ENCODE assay signal across 24 cellular contexts in genomic region chr3:178381971-178382370, GRCh38.
DNase-seq lines count a peak whose midpoint lies in the region; ATAC-seq and TF ChIP-seq lines count a peak whose summit lies in the region.
"Had no signal": no experiment of that assay in that cellular context is flagged by ENCODE, and none has a peak within 500 bp of the region (broad histone marks: within the 10 kb centered on the region; RNA-seq: fewer than 3 reads in every experiment).

No MANE protein-coding gene starts in this region.

- POLR2A ChIA-PET in CD4-positive, alpha-beta T cell (lab: Charles Lee): no interaction called here

- no peak overlapping the region for H3K27ac Mint-ChIP-seq in CD4-positive, alpha-beta T cell
- H3K27ac Mint-ChIP-seq: activated naive CD4-positive, alpha-beta T cell treated with anti-CD3 and anti-CD28 coated beads, Interleukin-2, amount 50 U/mL, for 24 hours; activated T-cell treated with anti-CD3 and anti-CD28 coated beads, Interleukin-2, amount 50 U/mL, for 72 hours; nephron progenitor cell; stimulated activated effector memory CD8-positive, alpha-beta T cell treated with anti-CD3 and anti-CD28 coated beads, Interleukin-12 subunit alpha, Interleukin-12 subunit beta, amount 100 ng/mL, for 72 hours; T-helper 17 cell had no signal

- H3K79me2 ChIP-seq in GM23248 (ENCODE audit: insufficient read depth) (no peaks in the 10 kb centered on the region), smooth muscle cell (ENCODE audit: low read depth) (no peaks in the 10 kb centered on the region)

- TF ChIP-seq CTCF in fibroblast of pulmonary artery (IDR thresholded peaks at IDR 0.05; ENCODE audit: low read length, missing control alignments): no peak
- no peak for TF ChIP-seq CTCF in smooth muscle cell (IDR thresholded peaks at IDR 0.05; ENCODE audit: borderline replicate concordance, insufficient read depth, poor library complexity, severe bottlenecking)
- no peak for TF ChIP-seq CTCF in stomach (IDR thresholded peaks at IDR 0.05)
- no peak for TF ChIP-seq CTCF in CD4-positive, alpha-beta T cell (IDR thresholded peaks at IDR 0.05)

- H3K9me3 ChIP-seq in GM23248 (ENCODE audit: low read depth): no peaks in the 10 kb centered on the region
- H3K9me3 ChIP-seq in smooth muscle cell (replicated peaks; ENCODE audit: low read depth): no peaks in the 10 kb centered on the region
- H3K9me3 ChIP-seq in stomach: no peaks in the 10 kb centered on the region
- H3K9me3 ChIP-seq in CD4-positive, alpha-beta T cell (ENCODE audit: control insufficient read depth, low read length): no peaks in the 10 kb centered on the region
- H3K9me3 ChIP-seq: BE2C had no signal

- H3K4me3 ChIP-seq in GM23248 (peak overlapping the region; percentile 10; the same call in 1 of the 2 replicates), fibroblast of pulmonary artery (replicated peaks; ENCODE audit: low read depth, low read length) (no peak overlapping the region), smooth muscle cell (no peak overlapping the region), stomach (no peak overlapping the region)
- H3K4me3 ChIP-seq: SJCRH30 had no signal

- H3K27me3 ChIP-seq in GM23248 (replicated peaks; ENCODE audit: insufficient read depth) (no peaks in the 10 kb centered on the region), smooth muscle cell (ENCODE audit: low read depth) (no peaks in the 10 kb centered on the region), stomach (no peaks in the 10 kb centered on the region)
- H3K27me3 ChIP-seq in CD4-positive, alpha-beta T cell (ENCODE audit: control insufficient read depth, insufficient read depth, low read length): no peaks in the 10 kb centered on the region
- H3K27me3 ChIP-seq: BE2C, SJCRH30 had no signal

- CTCF ChIA-PET in CD4-positive, alpha-beta T cell (lab: Charles Lee): no interaction called here

- TF ChIP-seq EP300 in stomach (IDR thresholded peaks at IDR 0.05): no peak

- H2AFZ ChIP-seq in GM23248 (no peak overlapping the region), smooth muscle cell (ENCODE audit: low read depth) (no peak overlapping the region)

- ATAC-seq in SK-N-SH treated with all-trans-retinoic acid at 6 μM for 48 hours: peak; percentile 2; the same call in 1 of the 3 replicates
- no peak for ATAC-seq in CD4-positive, alpha-beta T cell (ENCODE audit: poor library complexity)
- ATAC-seq: activated T-cell treated with anti-CD3 and anti-CD28 coated beads, Interleukin-2, amount 50 U/mL, for 72 hours; esophagus mucosa; left cardiac atrium; stimulated activated effector memory CD8-positive, alpha-beta T cell treated with anti-CD3 and anti-CD28 coated beads, Interleukin-12 subunit alpha, Interleukin-12 subunit beta, amount 100 ng/mL, for 72 hours; T-helper 17 cell had no signal

- DNase-seq in GM23248: peak; percentile 57
- DNase-seq in fibroblast of pulmonary artery (ENCODE audit: low read depth): peak; percentile 26
- no peak for DNase-seq in smooth muscle cell (lab: John Stamatoyannopoulos, UW; ENCODE audit: unreplicated experiment)
- no peak for DNase-seq in stomach
- DNase-seq in Ammon's horn (ENCODE audit: low spot score): no peak
- no peak for DNase-seq in CD4-positive, alpha-beta T cell
- DNase-seq: activated CD4-positive, alpha-beta T cell treated with anti-CD3 and anti-CD28 coated beads for 4 hours; activated T-cell treated with anti-CD3 and anti-CD28 coated beads, Interleukin-2, amount 50 U/mL, for 72 hours; BE2C; DND-41; effector memory CD4-positive, alpha-beta T cell; glutamatergic neuron; KG1; left cardiac atrium; MV-4-11; NCI-H1694 treated with DMSO at 0.1 percent for 48 hours; NCI-H82; nephron progenitor cell; SJCRH30; T-helper 17 cell had no signal

- H3K4me1 Mint-ChIP-seq in CD4-positive, alpha-beta T cell (ENCODE audit: low read depth): no peaks in the 10 kb centered on the region
- H3K4me1 Mint-ChIP-seq: activated naive CD4-positive, alpha-beta T cell treated with anti-CD3 and anti-CD28 coated beads, Interleukin-2, amount 50 U/mL, for 24 hours; stimulated activated effector memory CD8-positive, alpha-beta T cell treated with anti-CD3 and anti-CD28 coated beads, Interleukin-12 subunit alpha, Interleukin-12 subunit beta, amount 100 ng/mL, for 72 hours had no signal

- H3K9me3 Mint-ChIP-seq in CD4-positive, alpha-beta T cell: no peaks in the 10 kb centered on the region
- H3K9me3 Mint-ChIP-seq: activated naive CD4-positive, alpha-beta T cell treated with anti-CD3 and anti-CD28 coated beads, Interleukin-2, amount 50 U/mL, for 24 hours; activated T-cell treated with anti-CD3 and anti-CD28 coated beads, Interleukin-2, amount 50 U/mL, for 72 hours; stimulated activated effector memory CD8-positive, alpha-beta T cell treated with anti-CD3 and anti-CD28 coated beads, Interleukin-12 subunit alpha, Interleukin-12 subunit beta, amount 100 ng/mL, for 72 hours had no signal

- H3F3A ChIP-seq in GM23248 (ENCODE audit: insufficient read depth) (peaks cover 18% of the 10 kb centered on the region), smooth muscle cell (ENCODE audit: low read depth) (peaks cover 6% of the 10 kb centered on the region)

- H3K27ac ChIP-seq in GM23248: peak overlapping the region; percentile 42
- H3K27ac ChIP-seq in smooth muscle cell (ENCODE audit: low read depth): peak overlapping the region; percentile 78
- H3K27ac ChIP-seq in stomach: no peak overlapping the region
- H3K27ac ChIP-seq in CD4-positive, alpha-beta T cell (ENCODE audit: low read depth, low read length): no peak overlapping the region
- H3K27ac ChIP-seq: SJCRH30 had no signal

- H3K36me3 ChIP-seq in GM23248 (ENCODE audit: low read depth) (no peaks in the 10 kb centered on the region), smooth muscle cell (ENCODE audit: low read depth) (no peaks in the 10 kb centered on the region), stomach (no peaks in the 10 kb centered on the region)
- H3K36me3 ChIP-seq: BE2C, SJCRH30 had no signal

- peak overlapping the region; percentile 32 for H3K4me2 ChIP-seq in GM23248 (ENCODE audit: unreplicated experiment)
- H3K4me2 ChIP-seq in smooth muscle cell: peak overlapping the region; percentile 39

- 0% methylated on average over 1 of the region's 1 CpG for WGBS in GM23248 (ENCODE audit: low coverage in 1 of 2, low lambda C conversion rate in 2 of 2, missing lambda C conversion rate in 2 of 2), 2 experiments
- 78% methylated on average over 1 of the region's 1 CpG for WGBS in smooth muscle cell (ENCODE audit: low lambda C conversion rate)
- WGBS in stomach, 5 donors: 58 to 69% (median 62%) methylated on average over 1 of the region's 1 CpG

- no peaks in the 10 kb centered on the region for H3K36me3 Mint-ChIP-seq in CD4-positive, alpha-beta T cell (ENCODE audit: low read depth)
- H3K36me3 Mint-ChIP-seq: activated naive CD4-positive, alpha-beta T cell treated with anti-CD3 and anti-CD28 coated beads, Interleukin-2, amount 50 U/mL, for 24 hours; stimulated activated effector memory CD8-positive, alpha-beta T cell treated with anti-CD3 and anti-CD28 coated beads, Interleukin-12 subunit alpha, Interleukin-12 subunit beta, amount 100 ng/mL, for 72 hours had no signal

- peaks cover 12% of the 10 kb centered on the region for H3K27me3 Mint-ChIP-seq in CD4-positive, alpha-beta T cell

- H3K9ac ChIP-seq in GM23248: no peak overlapping the region
- H3K9ac ChIP-seq in smooth muscle cell (ENCODE audit: low read depth): peak overlapping the region; percentile 26

- no peak overlapping the region for H3K4me3 Mint-ChIP-seq in CD4-positive, alpha-beta T cell
- H3K4me3 Mint-ChIP-seq: activated naive CD4-positive, alpha-beta T cell treated with anti-CD3 and anti-CD28 coated beads, Interleukin-2, amount 50 U/mL, for 24 hours; activated T-cell treated with anti-CD3 and anti-CD28 coated beads, Interleukin-2, amount 50 U/mL, for 72 hours; nephron progenitor cell; stimulated activated effector memory CD8-positive, alpha-beta T cell treated with anti-CD3 and anti-CD28 coated beads, Interleukin-12 subunit alpha, Interleukin-12 subunit beta, amount 100 ng/mL, for 72 hours; T-helper 17 cell had no signal

- intact Hi-C loops in stomach (cut with DNase I; ENCODE audit: low total_unique reads): no loop called here
- intact Hi-C loops in CD4-positive, alpha-beta T cell (cut with DNase I, micrococcal nuclease): no loop called here

- in situ Hi-C loops in GM23248 (cut with MboI): no loop called here

- H4K20me1 ChIP-seq in GM23248 (ENCODE audit: insufficient read depth): no peaks in the 10 kb centered on the region
- H4K20me1 ChIP-seq in smooth muscle cell (ENCODE audit: low read depth): no peaks in the 10 kb centered on the region

- no peak for TF ChIP-seq POLR2A in stomach (IDR thresholded peaks at IDR 0.05)

- H3K4me1 ChIP-seq in GM23248 (ENCODE audit: insufficient read depth): peaks cover 43% of the 10 kb centered on the region
- H3K4me1 ChIP-seq in smooth muscle cell (ENCODE audit: low read depth): peaks cover 13% of the 10 kb centered on the region
- peaks cover 0 to 24% (median 9%) of the 10 kb centered on the region in 4 donors for H3K4me1 ChIP-seq in stomach

- no peaks in the 10 kb centered on the region for H3K9me2 ChIP-seq in GM23248 (ENCODE audit: insufficient read depth)

TF ChIP-seq in SK-N-SH treated with all-trans-retinoic acid at 6 μM for 48 hours, 23 proteins besides CTCF, POLR2A, EP300 and RAD21:
- TF ChIP-seq CSDC2 (CRISPR knock-in tag; IDR thresholded peaks at IDR 0.05): no peak
- no peak for TF ChIP-seq PATZ1 (CRISPR knock-in tag; IDR thresholded peaks at IDR 0.05; ENCODE audit: borderline replicate concordance)
- TF ChIP-seq ESRRG (CRISPR knock-in tag; IDR thresholded peaks at IDR 0.05): no peak

Comparison
In these comparisons a context has a peak if more than half of its experiments do, and no peak if none do; other contexts are left out.
1. DNase-seq: peak in GM23248 (single experiment) and fibroblast of pulmonary artery (single experiment); none in smooth muscle cell (single experiment), stomach (single experiment), Ammon's horn (single experiment) and CD4-positive, alpha-beta T cell (0 of 10).
2. H3K27ac ChIP-seq: peak in GM23248 (single experiment) and smooth muscle cell (single experiment); none in stomach (0 of 5) and CD4-positive, alpha-beta T cell (single experiment).